12 cellular contexts compared by ENCODE assay signal in the genomic region with DNA sequence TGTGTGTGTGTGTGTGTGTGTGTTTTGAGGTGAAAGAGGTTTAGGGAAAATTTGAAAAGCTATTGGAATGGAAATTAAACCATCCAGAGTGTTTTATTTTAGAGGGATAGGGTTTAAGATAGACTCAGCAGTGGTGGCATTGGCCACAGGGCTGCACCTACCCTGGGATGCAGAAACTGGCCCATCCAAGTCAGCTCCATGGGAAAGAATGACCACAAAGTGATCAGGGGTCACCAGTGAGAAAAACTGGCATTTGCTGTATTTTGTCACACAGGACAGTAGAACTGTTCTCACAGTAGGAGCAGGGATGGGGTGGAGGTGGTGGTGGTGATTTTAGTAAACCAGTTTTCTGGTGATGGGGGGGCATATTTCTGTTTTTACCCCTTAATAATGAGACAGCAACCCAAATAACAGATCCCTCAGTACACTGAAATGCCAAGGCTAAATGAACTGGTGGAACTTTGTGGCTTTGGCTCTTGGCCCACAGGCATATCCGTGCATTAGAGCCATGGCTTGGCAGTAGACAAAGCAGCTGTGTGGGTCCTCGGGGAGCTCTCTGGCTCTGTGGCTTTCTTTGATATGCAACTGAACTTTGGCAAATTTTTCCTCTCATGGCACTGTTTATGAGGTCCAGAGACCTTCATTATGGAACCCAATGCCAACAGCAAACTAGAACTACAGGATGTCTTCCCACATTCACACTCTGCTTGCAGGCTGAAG.
A peak's percentile ranks its signal among the peaks of the same experiment; 100 is the strongest.
DNase-seq lines count a peak whose midpoint lies in the region; ATAC-seq, FAIRE-seq and TF ChIP-seq lines count a peak whose summit lies in the region.
"Had no signal": no experiment of that assay in that cellular context is flagged by ENCODE, and none has a peak within 500 bp of the region (broad histone marks: within the 10 kb centered on the region; RNA-seq: fewer than 3 reads in every experiment).

No MANE protein-coding gene starts in this region.

- ATAC-seq in left lobe of liver: peak; percentile 84
- no peak for ATAC-seq in stimulated activated memory B cell treated with anti-CD40 and anti-IgM and Interleukin-4, amounts not matched to agents 10 μg/mL and 1 μg/mL and 100 μg/mL, for 72 hours

- FAIRE-seq in urothelium cell line (lab: Jason Lieb, UNC): peak; percentile 97
- FAIRE-seq: endometrium had no signal

- TF ChIP-seq CTCF in astrocyte of the cerebellum (IDR thresholded peaks at IDR 0.05; ENCODE audit: low read depth, low read length, missing control alignments): no peak

- intact Hi-C loops in activated CD4-positive, alpha-beta T cell treated with anti-CD3 and anti-CD28 coated beads, Interleukin-2, amount 10 ng/mL, durations not matched to agents 24 days and 14 days (cut with micrococcal nuclease): no loop called here

- H3K4me1 Mint-ChIP-seq in activated CD4-positive, alpha-beta T cell treated with anti-CD3 and anti-CD28 coated beads, Interleukin-2, amount 10 ng/mL, durations not matched to agents 24 days and 14 days: no peaks in the 10 kb centered on the region
- H3K4me1 Mint-ChIP-seq in stimulated activated memory B cell treated with anti-CD40 and anti-IgM and Interleukin-4, amounts not matched to agents 10 μg/mL and 1 μg/mL and 100 μg/mL, for 72 hours: peaks cover 8% of the 10 kb centered on the region

- no peaks in the 10 kb centered on the region for H3K27me3 Mint-ChIP-seq in activated CD4-positive, alpha-beta T cell treated with anti-CD3 and anti-CD28 coated beads, Interleukin-2, amount 10 ng/mL, durations not matched to agents 24 days and 14 days
- no peaks in the 10 kb centered on the region for H3K27me3 Mint-ChIP-seq in stimulated activated memory B cell treated with anti-CD40 and anti-IgM and Interleukin-4, amounts not matched to agents 10 μg/mL and 1 μg/mL and 100 μg/mL, for 72 hours
- H3K27me3 Mint-ChIP-seq: stimulated activated naive CD8-positive, alpha-beta T cell treated with anti-CD3 and anti-CD28 coated beads, Interleukin-15, Interleukin-2, amounts not matched to agents 100 ng/mL and 50 ng/mL, for 24 hours had no signal

- no peak overlapping the region for H3K27ac Mint-ChIP-seq in activated CD4-positive, alpha-beta T cell treated with anti-CD3 and anti-CD28 coated beads, Interleukin-2, amount 10 ng/mL, durations not matched to agents 24 days and 14 days
- H3K27ac Mint-ChIP-seq in stimulated activated memory B cell treated with anti-CD40 and anti-IgM and Interleukin-4, amounts not matched to agents 10 μg/mL and 1 μg/mL and 100 μg/mL, for 72 hours: no peak overlapping the region
- H3K27ac Mint-ChIP-seq: stimulated activated naive CD8-positive, alpha-beta T cell treated with anti-CD3 and anti-CD28 coated beads, Interleukin-15, Interleukin-2, amounts not matched to agents 100 ng/mL and 50 ng/mL, for 24 hours had no signal

- no peak overlapping the region for H3K4me3 Mint-ChIP-seq in activated CD4-positive, alpha-beta T cell treated with anti-CD3 and anti-CD28 coated beads, Interleukin-2, amount 10 ng/mL, durations not matched to agents 24 days and 14 days
- H3K4me3 Mint-ChIP-seq in stimulated activated memory B cell treated with anti-CD40 and anti-IgM and Interleukin-4, amounts not matched to agents 10 μg/mL and 1 μg/mL and 100 μg/mL, for 72 hours: no peak overlapping the region
- H3K4me3 Mint-ChIP-seq: stimulated activated naive CD8-positive, alpha-beta T cell treated with anti-CD3 and anti-CD28 coated beads, Interleukin-15, Interleukin-2, amounts not matched to agents 100 ng/mL and 50 ng/mL, for 24 hours had no signal

- no peak overlapping the region for H3K4me3 ChIP-seq in astrocyte of the cerebellum (ENCODE audit: low read depth, low read length)

- peak; percentile 45 for DNase-seq in activated CD4-positive, alpha-beta T cell treated with anti-CD3 and anti-CD28 coated beads, Interleukin-2, amount 10 ng/mL, durations not matched to agents 24 days and 14 days
- DNase-seq in activated CD4-positive, alpha-beta T cell treated with anti-CD3 and anti-CD28 coated beads for 4 hours: no peak
- peak; percentile 81 for DNase-seq in astrocyte of the cerebellum (ENCODE audit: low read depth)
- peak; percentile 72 for DNase-seq in left lobe of liver (ENCODE audit: low spot score)
- DNase-seq in urothelium cell line (ENCODE audit: low spot score): peak; percentile 86
- DNase-seq in NCI-H1417 treated with DMSO at 0.1 percent for 48 hours (lab: John Stamatoyannopoulos, UW): no peak
- DNase-seq in medulla oblongata (ENCODE audit: extremely low spot score): no peak
- DNase-seq: activated CD4-positive, CD25-positive, alpha-beta regulatory T cell treated with anti-CD3 and anti-CD28 coated beads, Interleukin-2, amount 50 U/mL, for 72 hours; activated naive CD4-positive, alpha-beta T cell had no signal

- in situ Hi-C loops in astrocyte of the cerebellum (cut with HindIII; ENCODE audit: low sequenced_read_pairs): no loop called here

- H3K36me3 Mint-ChIP-seq in activated CD4-positive, alpha-beta T cell treated with anti-CD3 and anti-CD28 coated beads, Interleukin-2, amount 10 ng/mL, durations not matched to agents 24 days and 14 days (ENCODE audit: low read depth): peaks cover 2% of the 10 kb centered on the region
- no peaks in the 10 kb centered on the region for H3K36me3 Mint-ChIP-seq in stimulated activated memory B cell treated with anti-CD40 and anti-IgM and Interleukin-4, amounts not matched to agents 10 μg/mL and 1 μg/mL and 100 μg/mL, for 72 hours

- peaks cover 3% of the 10 kb centered on the region for H3K9me3 Mint-ChIP-seq in activated CD4-positive, alpha-beta T cell treated with anti-CD3 and anti-CD28 coated beads, Interleukin-2, amount 10 ng/mL, durations not matched to agents 24 days and 14 days
- no peaks in the 10 kb centered on the region for H3K9me3 Mint-ChIP-seq in stimulated activated memory B cell treated with anti-CD40 and anti-IgM and Interleukin-4, amounts not matched to agents 10 μg/mL and 1 μg/mL and 100 μg/mL, for 72 hours
- H3K9me3 Mint-ChIP-seq: stimulated activated naive CD8-positive, alpha-beta T cell treated with anti-CD3 and anti-CD28 coated beads, Interleukin-15, Interleukin-2, amounts not matched to agents 100 ng/mL and 50 ng/mL, for 24 hours had no signal

Comparison
In these comparisons a context has a peak if more than half of its experiments do, and no peak if none do; other contexts are left out.
1. DNase-seq: peak in activated CD4-positive, alpha-beta T cell treated with anti-CD3 and anti-CD28 coated beads, Interleukin-2, amount 10 ng/mL, durations not matched to agents 24 days and 14 days (single experiment), astrocyte of the cerebellum (single experiment), left lobe of liver (single experiment) and urothelium cell line (single experiment); none in activated CD4-positive, alpha-beta T cell treated with anti-CD3 and anti-CD28 coated beads for 4 hours (0 of 2), NCI-H1417 treated with DMSO at 0.1 percent for 48 hours (single experiment) and medulla oblongata (single experiment).